Comparison of ENCODE assay signal across 8 cellular contexts in genomic region chr5:172479034-172479783, GRCh38. TPM values are rescaled to one million over a fixed set of nuclear protein-coding genes. Genes with fewer than 3 reads are reported as not detected.
DNase-seq lines count a peak whose midpoint lies in the region; ATAC-seq and TF ChIP-seq lines count a peak whose summit lies in the region.

No MANE protein-coding gene starts in this region.

- H3K27ac Mint-ChIP-seq in CD8-positive, alpha-beta T cell = no peak overlapping the region
- H3K27ac Mint-ChIP-seq in activated naive CD4-positive, alpha-beta T cell treated with anti-CD3 and anti-CD28 coated beads, Interleukin-2, amount 50 U/mL, for 72 hours = no peak overlapping the region
- H3K27ac Mint-ChIP-seq in osteocyte (ENCODE audit: unreplicated experiment) = no peak overlapping the region

- H3K36me3 Mint-ChIP-seq in CD8-positive, alpha-beta T cell = no peaks in the 10 kb centered on the region
- H3K36me3 Mint-ChIP-seq in activated naive CD4-positive, alpha-beta T cell treated with anti-CD3 and anti-CD28 coated beads, Interleukin-2, amount 50 U/mL, for 72 hours = no peaks in the 10 kb centered on the region
- no peaks in the 10 kb centered on the region for H3K36me3 Mint-ChIP-seq in osteocyte (ENCODE audit: unreplicated experiment)

- no peaks in the 10 kb centered on the region for H3K4me1 Mint-ChIP-seq in CD8-positive, alpha-beta T cell (ENCODE audit: low read depth)
- peaks cover 2% of the 10 kb centered on the region for H3K4me1 Mint-ChIP-seq in osteocyte (ENCODE audit: unreplicated experiment)

- no peaks in the 10 kb centered on the region for H3K36me3 ChIP-seq in CD8-positive, alpha-beta T cell (ENCODE audit: insufficient read depth, low read length)
- H3K36me3 ChIP-seq in MM.1S (replicated peaks; ENCODE audit: insufficient read depth, low read length) (no peaks in the 10 kb centered on the region), uterus (no peaks in the 10 kb centered on the region)

- intact Hi-C loops in CD8-positive, alpha-beta T cell (cut with DNase I, micrococcal nuclease) = loop anchor here in 1 of 2 experiments (5.0 kb wide), 1 partner anchor 453 kb away; no protein-coding TSS in a partner anchor
- intact Hi-C loops in uterus (cut with DNase I; ENCODE audit: low total_unique reads) = loop anchor here (10.0 kb wide), 1 partner anchor 456 kb away; no protein-coding TSS in a partner anchor

- peaks cover 10% of the 10 kb centered on the region for H3K27me3 Mint-ChIP-seq in CD8-positive, alpha-beta T cell (ENCODE audit: low read depth)
- peaks cover 18% of the 10 kb centered on the region for H3K27me3 Mint-ChIP-seq in osteocyte (ENCODE audit: unreplicated experiment)

- no peak overlapping the region for H3K4me2 ChIP-seq in MM.1S (ENCODE audit: low read depth, low read length)

- no peaks in the 10 kb centered on the region for H4K20me1 ChIP-seq in MM.1S (ENCODE audit: insufficient read depth, low read length)

- CTCF ChIA-PET in CD8-positive, alpha-beta T cell (lab: Charles Lee) = interaction anchor here (0.7 to 5.0 kb wide), 7 partner anchors 17 to 227 kb away, joined by 3 to 58 read pairs (median 3); no protein-coding TSS in a partner anchor

- H2AFZ ChIP-seq in MM.1S (ENCODE audit: low read length) = peak overlapping the region; percentile 30; the same call in 1 of the 2 replicates

- no peak overlapping the region for H3K9ac ChIP-seq in MM.1S (ENCODE audit: low read length)

- H3K4me3 Mint-ChIP-seq in CD8-positive, alpha-beta T cell = no peak overlapping the region
- H3K4me3 Mint-ChIP-seq in osteocyte (ENCODE audit: unreplicated experiment) = no peak overlapping the region

- no peaks in the 10 kb centered on the region for H3K27me3 ChIP-seq in CD8-positive, alpha-beta T cell (ENCODE audit: insufficient read depth, low read length)
- H3K27me3 ChIP-seq in MM.1S (replicated peaks; ENCODE audit: insufficient read depth, low read length) = no peaks in the 10 kb centered on the region
- no peaks in the 10 kb centered on the region for H3K27me3 ChIP-seq in uterus

- no peaks in the 10 kb centered on the region for H3K9me2 ChIP-seq in MM.1S (replicated peaks; ENCODE audit: insufficient read depth, low read length)

- H3K4me3 ChIP-seq in CD8-positive, alpha-beta T cell (ENCODE audit: low read depth, low read length) = no peak overlapping the region
- H3K4me3 ChIP-seq in MM.1S (ENCODE audit: low read length) (no peak overlapping the region), uterus (no peak overlapping the region)

- no peaks in the 10 kb centered on the region for H3K9me3 ChIP-seq in CD8-positive, alpha-beta T cell (ENCODE audit: low read length)
- H3K9me3 ChIP-seq in MM.1S (replicated peaks; ENCODE audit: insufficient read depth, low read length) (no peaks in the 10 kb centered on the region), uterus (no peaks in the 10 kb centered on the region)

- TF ChIP-seq CTCF in CD8-positive, alpha-beta T cell (IDR thresholded peaks at IDR 0.05) = peak; percentile 47
- TF ChIP-seq CTCF in MM.1S (IDR thresholded peaks at IDR 0.05; ENCODE audit: low read length) (peak; percentile 78), osteocyte (IDR thresholded peaks at IDR 0.05) (peak; percentile 89), uterus (IDR thresholded peaks at IDR 0.05) (peak; percentile 80 to 99 (median 94))

- ATAC-seq in CD8-positive, alpha-beta T cell = peak; percentile 87
- ATAC-seq in GM21381 (IDR thresholded peaks at IDR 0.05; ENCODE audit: unreplicated experiment) = peak; percentile 74
- ATAC-seq in activated naive CD4-positive, alpha-beta T cell treated with anti-CD3 and anti-CD28 coated beads, Interleukin-2, amount 50 U/mL, for 72 hours = peak; percentile 95 to 96

- H3K4me1 ChIP-seq in CD8-positive, alpha-beta T cell (ENCODE audit: insufficient read depth, low read length) = no peaks in the 10 kb centered on the region
- no peaks in the 10 kb centered on the region for H3K4me1 ChIP-seq in MM.1S (ENCODE audit: low read length)
- no peaks in the 10 kb centered on the region for H3K4me1 ChIP-seq in uterus

- H3K9me3 Mint-ChIP-seq in CD8-positive, alpha-beta T cell = no peaks in the 10 kb centered on the region
- H3K9me3 Mint-ChIP-seq in activated naive CD4-positive, alpha-beta T cell treated with anti-CD3 and anti-CD28 coated beads, Interleukin-2, amount 50 U/mL, for 72 hours = no peaks in the 10 kb centered on the region
- no peaks in the 10 kb centered on the region for H3K9me3 Mint-ChIP-seq in osteocyte (ENCODE audit: unreplicated experiment)

- no peaks in the 10 kb centered on the region for H3K79me2 ChIP-seq in MM.1S (ENCODE audit: low read length)

- no peak for TF ChIP-seq POLR2A in uterus (IDR thresholded peaks at IDR 0.05)

- H3K27ac ChIP-seq in CD8-positive, alpha-beta T cell (ENCODE audit: low read depth, low read length) = no peak overlapping the region
- no peak overlapping the region for H3K27ac ChIP-seq in MM.1S (ENCODE audit: low read length)
- H3K27ac ChIP-seq in uterus = peak overlapping the region; percentile 47 to 66

- POLR2A ChIA-PET in CD8-positive, alpha-beta T cell (lab: Charles Lee) = interaction anchor here (0.9 kb wide), 1 partner anchor 205 kb away, joined by 3 read pairs; no protein-coding TSS in a partner anchor

- H3F3A ChIP-seq in MM.1S (ENCODE audit: insufficient read depth, low read length) = no peaks in the 10 kb centered on the region

- peak; percentile 18 to 66 (median 39) for DNase-seq in CD8-positive, alpha-beta T cell
- DNase-seq in MM.1S = peak; percentile 82
- peak; percentile 80 for DNase-seq in SHP77 treated with DMSO at 0.1 percent for 48 hours (lab: John Stamatoyannopoulos, UW)
- peak; percentile 46 to 60 for DNase-seq in activated naive CD4-positive, alpha-beta T cell treated with anti-CD3 and anti-CD28 coated beads, Interleukin-2, amount 50 U/mL, for 72 hours (ENCODE audit: low spot score in 2 of 2)
- DNase-seq in glomerular endothelial cell (ENCODE audit: extremely low read depth, low read depth, low spot score) = peak; percentile 70
- peak; percentile 90 for DNase-seq in osteocyte (ENCODE audit: extremely low spot score, unreplicated experiment)
- DNase-seq in uterus = peak; percentile 86 to 88

RNA-seq across cellular contexts. Expression of gene SH3PXD2B, which starts 24.9 kb away (rescaled TPM):
- under 1 TPM; 0.03 to 0.08 TPM for total RNA-seq in CD8-positive, alpha-beta T cell
- total RNA-seq in activated naive CD4-positive, alpha-beta T cell treated with anti-CD3 and anti-CD28 coated beads, Interleukin-2, amount 50 U/mL, for 72 hours = under 1 TPM; 0.09 to 0.64 TPM
- 41.1 and 44.9 TPM in 2 replicates for total RNA-seq in glomerular endothelial cell
- 114 and 125 TPM in 2 replicates for total RNA-seq in osteocyte
- total RNA-seq in uterus = 10 to 100 TPM; 26.1 to 82.6 (median 31.0) TPM

Comparison
In these comparisons a context has a peak if more than half of its experiments do, and no peak if none do; other contexts are left out.
1. DNase-seq: peak in every context shown above with its lines; median percentile 90 in osteocyte; 87 in uterus; 82 in MM.1S; 80 in SHP77 treated with DMSO at 0.1 percent for 48 hours; 70 in glomerular endothelial cell; 53 in activated naive CD4-positive, alpha-beta T cell treated with anti-CD3 and anti-CD28 coated beads, Interleukin-2, amount 50 U/mL, for 72 hours; 39 in CD8-positive, alpha-beta T cell.
2. H3K27ac ChIP-seq: peak in uterus (2 of 2); none in CD8-positive, alpha-beta T cell (single experiment) and MM.1S (single experiment).
3. RNA of gene SH3PXD2B, which starts 24.9 kb away (total RNA-seq): 114 to 125 TPM in osteocyte, 41.1 to 44.9 TPM in glomerular endothelial cell and 26.1 to 82.6 TPM in uterus; 0.09 to 0.64 TPM in activated naive CD4-positive, alpha-beta T cell treated with anti-CD3 and anti-CD28 coated beads, Interleukin-2, amount 50 U/mL, for 72 hours and 0.03 to 0.08 TPM in CD8-positive, alpha-beta T cell; every median in the first group is over 10 times any median in the second.
4. Peak in every context shown above with its lines, with median percentiles within 50 percentile points of each other: ATAC-seq and CTCF ChIP-seq.